In genomic region chr2:18585526-18585925, GRCh38 we compare ENCODE assay signal across 18 cellular contexts. TPM values are rescaled to one million over a fixed set of nuclear protein-coding genes. Genes with fewer than 3 reads are reported as not detected.
"Had no signal": no experiment of that assay in that cellular context is flagged by ENCODE, and none has a peak within 500 bp of the region (broad histone marks: within the 10 kb centered on the region; RNA-seq: fewer than 3 reads in every experiment).

No MANE protein-coding gene starts in this region.

- H3K27me3 Mint-ChIP-seq: activated B cell treated with CpG ODN at 0.5 μM for 24 hours; activated naive CD4-positive, alpha-beta T cell treated with anti-CD3 and anti-CD28 coated beads, Interleukin-2, amount 50 U/mL, for 24 hours; activated T-helper 17 cell treated with anti-CD3 and anti-CD28 coated beads, Interleukin-2, amount 50 U/mL, for 72 hours; T-helper 17 cell; type B pancreatic cell had no signal

- H3K4me1 ChIP-seq: pancreas had no signal

- H3K9me3 Mint-ChIP-seq: activated naive CD4-positive, alpha-beta T cell treated with anti-CD3 and anti-CD28 coated beads, Interleukin-2, amount 50 U/mL, for 24 hours had no signal

- H3K36me3 ChIP-seq: brain microvascular endothelial cell, pancreas had no signal

- H3K27me3 ChIP-seq: brain microvascular endothelial cell, pancreas had no signal

- H3K27ac Mint-ChIP-seq: activated B cell treated with CpG ODN at 0.5 μM for 24 hours; activated naive CD4-positive, alpha-beta T cell treated with anti-CD3 and anti-CD28 coated beads, Interleukin-2, amount 50 U/mL, for 24 hours; activated T-helper 17 cell treated with anti-CD3 and anti-CD28 coated beads, Interleukin-2, amount 50 U/mL, for 72 hours; T-helper 17 cell; type B pancreatic cell had no signal

- DNase-seq: activated B cell treated with CpG ODN at 0.5 μM for 24 hours; activated CD4-positive, alpha-beta T cell treated with anti-CD3 and anti-CD28 coated beads, Interleukin-2, amount 50 U/mL, for 1 hour; activated T-cell treated with anti-CD3 and anti-CD28 coated beads for 4 hours; amygdala; brain microvascular endothelial cell; left ventricle myocardium superior; mesendoderm; pancreas; stimulated activated CD4-positive, alpha-beta T cell treated with anti-CD3 and anti-CD28 coated beads, Interleukin-2, amount 100 ng/mL, for 48 hours; stimulated activated naive CD4-positive, alpha-beta T cell treated with Interleukin-2 at 50 U/mL for 16 hours; T-helper 17 cell had no signal

- H3K9me3 ChIP-seq: pancreas had no signal

- H3K4me3 Mint-ChIP-seq: activated B cell treated with CpG ODN at 0.5 μM for 24 hours; activated naive CD4-positive, alpha-beta T cell treated with anti-CD3 and anti-CD28 coated beads, Interleukin-2, amount 50 U/mL, for 24 hours; activated T-helper 17 cell treated with anti-CD3 and anti-CD28 coated beads, Interleukin-2, amount 50 U/mL, for 72 hours; T-helper 17 cell; type B pancreatic cell had no signal

- FAIRE-seq: pancreas had no signal

- ATAC-seq: activated T-helper 17 cell treated with anti-CD3 and anti-CD28 coated beads, Interleukin-2, amount 50 U/mL, for 72 hours; left ventricle myocardium superior; pancreas; T-helper 17 cell had no signal

- H3K4me1 Mint-ChIP-seq: activated B cell treated with CpG ODN at 0.5 μM for 24 hours; activated naive CD4-positive, alpha-beta T cell treated with anti-CD3 and anti-CD28 coated beads, Interleukin-2, amount 50 U/mL, for 24 hours; activated T-helper 17 cell treated with anti-CD3 and anti-CD28 coated beads, Interleukin-2, amount 50 U/mL, for 72 hours; T-helper 17 cell had no signal

- H3K4me3 ChIP-seq: pancreas had no signal

- H3K27ac ChIP-seq: brain microvascular endothelial cell, pancreas had no signal

RNA-seq across cellular contexts. Expression of gene NT5C1B, which starts 3.8 kb away (rescaled TPM):
- total RNA-seq: activated B cell treated with CpG ODN at 0.5 μM for 24 hours; activated CD8-positive, alpha-beta memory T cell treated with anti-CD3 and anti-CD28 coated beads for 36 hours; activated T-helper 17 cell treated with anti-CD3 and anti-CD28 coated beads, Interleukin-2, amount 50 U/mL, for 72 hours; fibroblast of lung; kidney epithelial cell; left ventricle myocardium superior; pancreas; T-helper 17 cell had no signal
- polyA plus RNA-seq: fibroblast of lung, neural cell had no signal
